Comparison of ENCODE assay signal across 8 cellular contexts in the genomic region with DNA sequence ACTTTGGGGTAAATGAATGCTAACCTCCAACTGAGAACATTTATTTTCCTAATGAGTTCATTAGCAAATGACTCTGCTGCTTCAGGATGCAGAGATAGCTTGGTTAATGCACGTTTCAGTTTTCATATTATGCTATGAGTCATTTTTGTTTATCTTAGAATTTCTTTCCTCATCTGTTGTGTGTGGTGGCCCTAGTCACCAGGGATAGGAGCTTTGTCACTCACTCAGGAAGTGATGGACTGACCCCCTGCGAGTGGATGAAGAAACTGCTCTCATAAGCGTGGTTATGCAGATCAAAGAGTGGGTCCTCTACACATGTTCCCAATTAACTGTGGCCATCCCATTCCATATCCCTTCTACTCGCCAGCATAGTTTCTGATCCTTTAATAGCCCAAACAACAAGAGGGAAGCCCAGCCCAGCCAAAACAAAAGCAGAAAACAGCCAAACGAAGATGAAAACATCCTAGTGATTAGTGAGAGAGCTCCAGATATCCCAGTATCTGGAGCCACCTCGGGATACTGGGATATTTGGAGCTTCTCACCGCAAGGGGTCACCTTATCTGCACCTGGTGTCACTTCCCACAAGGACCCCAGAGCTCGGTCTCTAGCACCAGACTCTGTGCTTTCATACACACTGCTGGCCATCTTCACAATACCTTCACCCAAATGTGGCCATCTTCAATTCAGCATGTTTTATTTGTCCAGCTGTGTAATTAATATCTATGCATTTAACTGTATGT. TPM values are rescaled to one million over a fixed set of nuclear protein-coding genes. Genes with fewer than 3 reads are reported as not detected.
DNase-seq lines count a peak whose midpoint lies in the region; ATAC-seq and TF ChIP-seq lines count a peak whose summit lies in the region.

No MANE protein-coding gene starts in this region.

- no peaks in the 10 kb centered on the region for H3K9me3 ChIP-seq in spleen

- TF ChIP-seq POLR2A in spleen (IDR thresholded peaks at IDR 0.05) = no peak

- peak overlapping the region; percentile 86 for H3K27ac Mint-ChIP-seq in activated CD4-positive, alpha-beta T cell treated with anti-CD3 and anti-CD28 coated beads for 36 hours

- CTCF ChIA-PET in activated CD4-positive, alpha-beta T cell treated with anti-CD3 and anti-CD28 coated beads for 36 hours (lab: Charles Lee) = interaction anchor here (0.6 to 2.3 kb wide), 7 partner anchors 16 to 83 kb away, joined by 3 to 9 read pairs (median 4); no protein-coding TSS in a partner anchor

- H3K4me1 ChIP-seq in spleen = peaks cover 10 to 93% (median 47%) of the 10 kb centered on the region in 6 donors

- peak; percentile 58 for DNase-seq in activated CD4-positive, alpha-beta T cell treated with anti-CD3 and anti-CD28 coated beads for 36 hours
- no peak for DNase-seq in activated CD4-positive, alpha-beta T cell treated with anti-CD3 and anti-CD28 coated beads for 4 hours
- peak; percentile 17 for DNase-seq in SK-MEL-5 (ENCODE audit: low read depth, low spot score)
- peak; percentile 88 for DNase-seq in fibroblast of villous mesenchyme (ENCODE audit: low read depth)
- no peak for DNase-seq in nucleus accumbens (lab: John Stamatoyannopoulos, UW)
- no peak for DNase-seq in DMS79 (lab: John Stamatoyannopoulos, UW)
- no peak for DNase-seq in spleen

- WGBS in spleen, 5 donors = 39 to 48% (median 43%) methylated on average over 8 of the region's 8 CpGs

- H3K36me3 Mint-ChIP-seq in activated CD4-positive, alpha-beta T cell treated with anti-CD3 and anti-CD28 coated beads for 36 hours (ENCODE audit: low read depth) = peaks cover 20% of the 10 kb centered on the region

- peak; percentile 75 for ATAC-seq in activated CD4-positive, alpha-beta T cell treated with anti-CD3 and anti-CD28 coated beads for 36 hours
- ATAC-seq in HG02642 (IDR thresholded peaks at IDR 0.05; ENCODE audit: poor library complexity, unreplicated experiment) = peak; percentile 63

- POLR2A ChIA-PET in activated CD4-positive, alpha-beta T cell treated with anti-CD3 and anti-CD28 coated beads for 36 hours (lab: Charles Lee) = no interaction called here

- H3K27me3 ChIP-seq in spleen (replicated peaks in 1 of 7) = no peaks in the 10 kb centered on the region

- intact Hi-C loops in activated CD4-positive, alpha-beta T cell treated with anti-CD3 and anti-CD28 coated beads for 36 hours (cut with DNase I, micrococcal nuclease) = loop anchor here in 1 of 2 experiments (1.0 kb wide), 1 partner anchor 22 kb away; no protein-coding TSS in a partner anchor
- intact Hi-C loops in spleen (cut with DNase I; ENCODE audit: low total_unique reads) = no loop called here

- H3K4me3 ChIP-seq in fibroblast of villous mesenchyme (ENCODE audit: low read depth, low read length) (no peak overlapping the region), spleen (no peak overlapping the region)

- H3K27ac ChIP-seq in spleen = peak overlapping the region in 3 of 8 donors; percentile 18 to 41 (median 26)

- no peaks in the 10 kb centered on the region for H3K9me3 Mint-ChIP-seq in activated CD4-positive, alpha-beta T cell treated with anti-CD3 and anti-CD28 coated beads for 36 hours (ENCODE audit: low read depth)

- TF ChIP-seq CTCF in fibroblast of villous mesenchyme (IDR thresholded peaks at IDR 0.05; ENCODE audit: insufficient read depth, low read depth, low read length) = no peak
- TF ChIP-seq CTCF in spleen (IDR thresholded peaks at IDR 0.05 in 8 of 11, conservative IDR thresholded peaks at IDR 0.05 in 3 of 11) = no peak

- no peaks in the 10 kb centered on the region for H3K27me3 Mint-ChIP-seq in activated CD4-positive, alpha-beta T cell treated with anti-CD3 and anti-CD28 coated beads for 36 hours

- peaks cover 91% of the 10 kb centered on the region for H3K4me1 Mint-ChIP-seq in activated CD4-positive, alpha-beta T cell treated with anti-CD3 and anti-CD28 coated beads for 36 hours

- H3K36me3 ChIP-seq in spleen = no peaks in the 10 kb centered on the region

- in situ Hi-C loops in SK-MEL-5 (cut with HindIII; ENCODE audit: low pct_unique_long_range_greater_than_20kb, low sequenced_read_pairs) = no loop called here

- H3K4me3 Mint-ChIP-seq in activated CD4-positive, alpha-beta T cell treated with anti-CD3 and anti-CD28 coated beads for 36 hours = peak overlapping the region; percentile 9

RNA-seq across cellular contexts. Expression of gene TC2N, which starts 8.6 kb away (rescaled TPM):
- total RNA-seq in activated CD4-positive, alpha-beta T cell treated with anti-CD3 and anti-CD28 coated beads for 36 hours = 10 to 100 TPM; 48.8 to 49.3 TPM
- 5.4 and 5.9 TPM in 2 replicates for total RNA-seq in SK-MEL-5 (2014; rRNA removed; shearing (Covaris generic))
- polyA plus RNA-seq in SK-MEL-5 (2015; cell fraction: cytosol; rRNA removed) = 2.8 and 3.6 TPM in 2 replicates
- 12.7 and 14.0 TPM in 2 replicates for polyA plus RNA-seq in SK-MEL-5 (2015; cell fraction: nucleus; rRNA removed)
- total RNA-seq in fibroblast of villous mesenchyme (0.97 and 1.3 TPM in 2 replicates), spleen (10 to 100 TPM; 33.6 to 50.7 (median 41.6) TPM)
- polyA plus RNA-seq in spleen = 1 to 10 TPM; 5.3 to 7.0 (median 5.6) TPM

Comparison
In these comparisons a context has a peak if more than half of its experiments do, and no peak if none do; other contexts are left out.
1. DNase-seq: peak in activated CD4-positive, alpha-beta T cell treated with anti-CD3 and anti-CD28 coated beads for 36 hours (single experiment), SK-MEL-5 (single experiment) and fibroblast of villous mesenchyme (single experiment); none in activated CD4-positive, alpha-beta T cell treated with anti-CD3 and anti-CD28 coated beads for 4 hours (0 of 2), nucleus accumbens (0 of 56), DMS79 (single experiment) and spleen (single experiment).